9 cellular contexts compared by ENCODE assay signal in genomic region chr19:8722032-8722431, GRCh38. TPM values are rescaled to one million over a fixed set of nuclear protein-coding genes. Genes with fewer than 3 reads are reported as not detected.
"Had no signal": no experiment of that assay in that cellular context is flagged by ENCODE, and none has a peak within 500 bp of the region (broad histone marks: within the 10 kb centered on the region; RNA-seq: fewer than 3 reads in every experiment).

No MANE protein-coding gene starts in this region.

- H3K36me3 Mint-ChIP-seq: IgD-negative memory B cell had no signal

- ATAC-seq: HepG2 had no signal

- FAIRE-seq: HepG2, HTR-8/SVneo had no signal

- H3K4me1 Mint-ChIP-seq: IgD-negative memory B cell had no signal

- H3K4me3 Mint-ChIP-seq: IgD-negative memory B cell had no signal

- H3K27me3 Mint-ChIP-seq: IgD-negative memory B cell had no signal

- DNase-seq: IMR-90, KG1 had no signal

- H3K4me2 ChIP-seq: KMS-11 had no signal

- H3K27ac Mint-ChIP-seq: IgD-negative memory B cell had no signal

- H3K27ac ChIP-seq: HL-60, KMS-11 had no signal

- H3K9ac ChIP-seq: KMS-11 had no signal

RNA-seq across cellular contexts. Expression of gene OR2Z1, which starts 0.6 kb away (rescaled TPM):
- total RNA-seq: HepG2, HT-29, HT1080, IMR-90 had no signal
- polyA plus RNA-seq: HepG2, IgD-negative memory B cell, IMR-90 had no signal

RNA-seq across cellular contexts. Expression of gene ACTL9, which starts 23.4 kb away (rescaled TPM):
- total RNA-seq: HepG2, HT-29, HT1080, IMR-90 had no signal
- polyA plus RNA-seq: HepG2, IgD-negative memory B cell, IMR-90 had no signal
